8 cellular contexts compared by ENCODE assay signal in genomic region chr11:117096140-117096972, GRCh38. TPM values are rescaled to one million over a fixed set of nuclear protein-coding genes. Genes with fewer than 3 reads are reported as not detected.
DNase-seq lines count a peak whose midpoint lies in the region; ATAC-seq lines count a peak whose summit lies in the region.

No MANE protein-coding gene starts in this region.

- peak overlapping the region; percentile 98 for H3K4me3 Mint-ChIP-seq in activated T-helper 2 cell treated with anti-CD3 and anti-CD28 coated beads, Interferon-gamma antibody, Interleukin-2, Interleukin-4, amounts not matched to agents 10 μg/mL and 5 μg/mL and 100 μg/mL, durations not matched to agents 14 hours and 24 hours and 36 hours (ENCODE audit: low read depth)

- H3K27me3 ChIP-seq in rectal smooth muscle tissue (ENCODE audit: control insufficient read depth, insufficient read depth, low read length) = no peaks in the 10 kb centered on the region

- H3K4me1 ChIP-seq in rectal smooth muscle tissue (ENCODE audit: control insufficient read depth, insufficient read depth, low read length) = peaks cover 27% of the 10 kb centered on the region

- H3K4me3 ChIP-seq in rectal smooth muscle tissue (ENCODE audit: low read length) = peak overlapping the region; percentile 86

- peak; percentile 85 for DNase-seq in CD1c-positive myeloid dendritic cell (ENCODE audit: extremely low spot score)
- peak; percentile 95 for DNase-seq in NOMO-1 treated with DMSO at 0.1 percent for 48 hours (lab: John Stamatoyannopoulos, UW; ENCODE audit: unreplicated experiment)
- DNase-seq in activated T-helper 2 cell treated with anti-CD3 and anti-CD28 coated beads, Interferon-gamma antibody, Interleukin-2, Interleukin-4, amounts not matched to agents 10 μg/mL and 5 μg/mL and 100 μg/mL, durations not matched to agents 14 hours and 24 hours and 36 hours (ENCODE audit: low spot score) = peak; percentile 28
- DNase-seq in globus pallidus (ENCODE audit: low spot score) = peak; percentile 92
- no peak for DNase-seq in RKO (ENCODE audit: low spot score)
- no peak for DNase-seq in NCI-H2196 treated with DMSO at 0.1 percent for 48 hours (lab: John Stamatoyannopoulos, UW; ENCODE audit: unreplicated experiment)

- peaks cover 63% of the 10 kb centered on the region for H3K4me1 Mint-ChIP-seq in activated T-helper 2 cell treated with anti-CD3 and anti-CD28 coated beads, Interferon-gamma antibody, Interleukin-2, Interleukin-4, amounts not matched to agents 10 μg/mL and 5 μg/mL and 100 μg/mL, durations not matched to agents 14 hours and 24 hours and 36 hours (ENCODE audit: low read depth)

- H3K27ac Mint-ChIP-seq in activated T-helper 2 cell treated with anti-CD3 and anti-CD28 coated beads, Interferon-gamma antibody, Interleukin-2, Interleukin-4, amounts not matched to agents 10 μg/mL and 5 μg/mL and 100 μg/mL, durations not matched to agents 14 hours and 24 hours and 36 hours = peak overlapping the region; percentile 90

- peak; percentile 29 for ATAC-seq in GM21515 (IDR thresholded peaks at IDR 0.05; ENCODE audit: unreplicated experiment)

- H3K27ac ChIP-seq in rectal smooth muscle tissue (ENCODE audit: low read depth, low read length) = peak overlapping the region; percentile 98

- peaks cover 19% of the 10 kb centered on the region for H3K36me3 Mint-ChIP-seq in activated T-helper 2 cell treated with anti-CD3 and anti-CD28 coated beads, Interferon-gamma antibody, Interleukin-2, Interleukin-4, amounts not matched to agents 10 μg/mL and 5 μg/mL and 100 μg/mL, durations not matched to agents 14 hours and 24 hours and 36 hours (ENCODE audit: low read depth)

- intact Hi-C loops in activated T-helper 2 cell treated with anti-CD3 and anti-CD28 coated beads, Interferon-gamma antibody, Interleukin-2, Interleukin-4, amounts not matched to agents 10 μg/mL and 5 μg/mL and 100 μg/mL, durations not matched to agents 14 hours and 24 hours and 36 hours (cut with micrococcal nuclease) = loop anchor here (2.0 to 5.0 kb wide), 3 partner anchors 46 to 244 kb away; partner anchors contain the start of gene PAFAH1B2

- H3K36me3 ChIP-seq in rectal smooth muscle tissue (ENCODE audit: control insufficient read depth, insufficient read depth, low read length) = no peaks in the 10 kb centered on the region

- peaks cover 6% of the 10 kb centered on the region for H3K27me3 Mint-ChIP-seq in activated T-helper 2 cell treated with anti-CD3 and anti-CD28 coated beads, Interferon-gamma antibody, Interleukin-2, Interleukin-4, amounts not matched to agents 10 μg/mL and 5 μg/mL and 100 μg/mL, durations not matched to agents 14 hours and 24 hours and 36 hours (ENCODE audit: low read depth)

- H3K9ac ChIP-seq in rectal smooth muscle tissue (ENCODE audit: low read length) = peak overlapping the region; percentile 5

- H3K9me3 Mint-ChIP-seq in activated T-helper 2 cell treated with anti-CD3 and anti-CD28 coated beads, Interferon-gamma antibody, Interleukin-2, Interleukin-4, amounts not matched to agents 10 μg/mL and 5 μg/mL and 100 μg/mL, durations not matched to agents 14 hours and 24 hours and 36 hours = peaks cover 7% of the 10 kb centered on the region

RNA-seq across cellular contexts. Expression of gene SIK3, which starts 1.9 kb away (rescaled TPM):
- 25.3 and 25.6 TPM in 2 replicates for total RNA-seq in activated T-helper 2 cell treated with anti-CD3 and anti-CD28 coated beads, Interferon-gamma antibody, Interleukin-2, Interleukin-4, amounts not matched to agents 10 μg/mL and 5 μg/mL and 100 μg/mL, durations not matched to agents 14 hours and 24 hours and 36 hours

RNA-seq across cellular contexts. Expression of gene PAFAH1B2, which starts 47.7 kb away (rescaled TPM):
- total RNA-seq in activated T-helper 2 cell treated with anti-CD3 and anti-CD28 coated beads, Interferon-gamma antibody, Interleukin-2, Interleukin-4, amounts not matched to agents 10 μg/mL and 5 μg/mL and 100 μg/mL, durations not matched to agents 14 hours and 24 hours and 36 hours = 72.3 and 76.9 TPM in 2 replicates

Comparison
In these comparisons a context has a peak if more than half of its experiments do, and no peak if none do; other contexts are left out.
1. DNase-seq: peak in CD1c-positive myeloid dendritic cell (single experiment), NOMO-1 treated with DMSO at 0.1 percent for 48 hours (single experiment), activated T-helper 2 cell treated with anti-CD3 and anti-CD28 coated beads, Interferon-gamma antibody, Interleukin-2, Interleukin-4, amounts not matched to agents 10 μg/mL and 5 μg/mL and 100 μg/mL, durations not matched to agents 14 hours and 24 hours and 36 hours (single experiment) and globus pallidus (single experiment); none in RKO (single experiment) and NCI-H2196 treated with DMSO at 0.1 percent for 48 hours (single experiment).